1 cellular context compared by ENCODE assay signal in genomic region chr7:130216025-130216424, GRCh38.
TF ChIP-seq lines count a peak whose summit lies in the region.

No MANE protein-coding gene starts in this region.

TF ChIP-seq in HepG2, 621 proteins besides CTCF, POLR2A, EP300 and RAD21:
- no peak for TF ChIP-seq CSRNP2 (CRISPR knock-in tag; conservative IDR thresholded peaks at IDR 0.05; ENCODE audit: low read depth)
- no peak for TF ChIP-seq JDP2 (CRISPR knock-in tag; IDR thresholded peaks at IDR 0.05; ENCODE audit: borderline replicate concordance)
- TF ChIP-seq ZNF441 (CRISPR knock-in tag; IDR thresholded peaks at IDR 0.05; ENCODE audit: borderline replicate concordance): no peak
- TF ChIP-seq ZNF7 (CRISPR knock-in tag; IDR thresholded peaks at IDR 0.05): peak; percentile 80
